In the genomic region with DNA sequence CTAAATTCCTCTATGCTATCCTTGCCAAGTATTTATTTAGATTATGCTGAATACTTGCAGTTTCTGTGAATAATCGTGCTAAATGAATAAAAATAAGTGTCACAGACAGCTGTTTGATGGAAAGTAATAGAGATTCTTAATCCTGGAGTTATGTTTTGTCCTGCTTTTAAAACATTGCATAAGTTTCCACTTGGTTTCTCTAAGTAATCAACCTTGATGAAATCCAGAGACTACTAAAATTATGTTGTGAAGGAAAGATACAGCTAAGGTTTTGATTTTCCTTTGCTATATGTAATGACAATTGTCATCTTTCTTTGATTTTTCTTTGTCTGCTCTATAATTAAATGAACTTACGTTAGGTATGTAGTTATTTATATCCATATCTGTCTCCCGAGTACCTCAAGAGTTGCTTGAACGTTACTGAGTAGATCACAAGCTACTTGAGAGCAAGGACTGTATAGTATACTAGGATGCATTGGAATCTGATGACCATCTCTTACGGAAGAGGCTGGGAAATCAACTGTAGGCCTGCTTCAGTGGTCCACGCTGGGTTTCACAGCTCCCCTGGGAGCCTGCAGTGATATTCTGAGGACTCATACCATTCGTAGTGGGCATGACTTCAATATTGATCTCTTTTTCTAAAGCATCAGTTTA, we compare ENCODE assay signal across 18 cellular contexts.
"Had no signal": no experiment of that assay in that cellular context is flagged by ENCODE, and none has a peak within 500 bp of the region (broad histone marks: within the 10 kb centered on the region; RNA-seq: fewer than 3 reads in every experiment).

No MANE protein-coding gene starts in this region.

- H3K27ac ChIP-seq: ascending aorta, brain microvascular endothelial cell, tibial artery had no signal

- FAIRE-seq: frontal cortex had no signal

- DNase-seq: activated CD4-positive, alpha-beta T cell treated with anti-CD3 and anti-CD28 coated beads for 36 hours; activated CD4-positive, alpha-beta T cell treated with anti-CD3 and anti-CD28 coated beads, Interleukin-2, amount 50 U/mL, for 4 hours; activated CD8-positive, alpha-beta memory T cell treated with anti-CD3 and anti-CD28 coated beads for 24 hours; activated CD8-positive, alpha-beta memory T cell treated with anti-CD3 and anti-CD28 coated beads, Interleukin-2, amount 50 U/mL, for 4 hours; activated T-cell treated with anti-CD3 and anti-CD28 coated beads, Interleukin-2, amount 50 U/mL, for 24 hours; brain microvascular endothelial cell; central memory CD4-positive, alpha-beta T cell; dermis blood vessel endothelial cell; effector CD8-positive, alpha-beta T cell; hippocampal formation; nucleus accumbens; stimulated activated CD4-positive, alpha-beta T cell treated with anti-CD3 and anti-CD28 coated beads, Interleukin-4, amount 100 ng/mL, for 1 hour; stimulated activated naive CD4-positive, alpha-beta T cell treated with Interleukin-2 at 50 U/mL for 16 hours; T-helper 9 cell; tibial artery had no signal

- H3K36me3 ChIP-seq: ascending aorta, brain microvascular endothelial cell, tibial artery had no signal

- ATAC-seq: activated CD4-positive, alpha-beta T cell treated with anti-CD3 and anti-CD28 coated beads for 36 hours; activated T-helper 17 cell treated with anti-CD3 and anti-CD28 coated beads, Interleukin-2, amount 50 U/mL, for 72 hours had no signal

- H3K27me3 ChIP-seq: ascending aorta, brain microvascular endothelial cell, tibial artery had no signal

- H3K9me3 ChIP-seq: ascending aorta, tibial artery had no signal

- H3K4me3 ChIP-seq: ascending aorta, tibial artery had no signal
